In genomic region chr22:45608763-45609180, GRCh38 we compare ENCODE assay signal across 9 cellular contexts.
DNase-seq lines count a peak whose midpoint lies in the region; ATAC-seq and TF ChIP-seq lines count a peak whose summit lies in the region.
"Had no signal": no experiment of that assay in that cellular context is flagged by ENCODE, and none has a peak within 500 bp of the region (broad histone marks: within the 10 kb centered on the region; RNA-seq: fewer than 3 reads in every experiment).

No MANE protein-coding gene starts in this region.

- H3K9me3 ChIP-seq in CD4-positive, CD25-positive, alpha-beta regulatory T cell (ENCODE audit: control insufficient read depth in 2 of 2, low read length in 2 of 2), result no peaks in the 10 kb centered on the region

- no peaks in the 10 kb centered on the region for H3K36me3 ChIP-seq in CD4-positive, CD25-positive, alpha-beta regulatory T cell (ENCODE audit: control insufficient read depth, insufficient read depth, low read length)

- H3K27ac ChIP-seq in CD4-positive, CD25-positive, alpha-beta regulatory T cell (ENCODE audit: insufficient read depth, low read length, poor library complexity, severe bottlenecking), result no peak overlapping the region

- H3K27me3 Mint-ChIP-seq in CD4-positive, CD25-positive, alpha-beta regulatory T cell, result peaks cover 11% of the 10 kb centered on the region
- no peaks in the 10 kb centered on the region for H3K27me3 Mint-ChIP-seq in activated T-helper 1 cell treated with anti-CD3 and anti-CD28 coated beads, Interleukin-12 subunit alpha, Interleukin-12 subunit beta, Interleukin-2, Interleukin-4 antibody, amounts not matched to agents 30 ng/mL and 10 ng/mL and 1 ng/mL, durations not matched to agents 14 hours and 24 hours and 36 hours (ENCODE audit: insufficient read depth)
- H3K27me3 Mint-ChIP-seq: activated naive CD8-positive, alpha-beta T cell had no signal

- no peaks in the 10 kb centered on the region for H3K27me3 ChIP-seq in CD4-positive, CD25-positive, alpha-beta regulatory T cell (ENCODE audit: control insufficient read depth, insufficient read depth, low read length)

- intact Hi-C loops in activated T-helper 1 cell treated with anti-CD3 and anti-CD28 coated beads, Interleukin-12 subunit alpha, Interleukin-12 subunit beta, Interleukin-2, Interleukin-4 antibody, amounts not matched to agents 30 ng/mL and 10 ng/mL and 1 ng/mL, durations not matched to agents 14 hours and 24 hours and 36 hours (cut with micrococcal nuclease), result no loop called here
- intact Hi-C loops in Right ventricle myocardium superior (cut with DNase I), result no loop called here

- peak overlapping the region in 1 of 4 donors; percentile 76 for H3K4me3 Mint-ChIP-seq in CD4-positive, CD25-positive, alpha-beta regulatory T cell
- no peak overlapping the region for H3K4me3 Mint-ChIP-seq in activated T-helper 1 cell treated with anti-CD3 and anti-CD28 coated beads, Interleukin-12 subunit alpha, Interleukin-12 subunit beta, Interleukin-2, Interleukin-4 antibody, amounts not matched to agents 30 ng/mL and 10 ng/mL and 1 ng/mL, durations not matched to agents 14 hours and 24 hours and 36 hours
- H3K4me3 Mint-ChIP-seq: activated naive CD8-positive, alpha-beta T cell had no signal

- H3K36me3 Mint-ChIP-seq in CD4-positive, CD25-positive, alpha-beta regulatory T cell, result no peaks in the 10 kb centered on the region
- no peaks in the 10 kb centered on the region for H3K36me3 Mint-ChIP-seq in activated T-helper 1 cell treated with anti-CD3 and anti-CD28 coated beads, Interleukin-12 subunit alpha, Interleukin-12 subunit beta, Interleukin-2, Interleukin-4 antibody, amounts not matched to agents 30 ng/mL and 10 ng/mL and 1 ng/mL, durations not matched to agents 14 hours and 24 hours and 36 hours (ENCODE audit: low read depth)
- H3K36me3 Mint-ChIP-seq: activated naive CD8-positive, alpha-beta T cell had no signal

- peaks cover 0 to 9% (median 5%) of the 10 kb centered on the region in 4 donors for H3K4me1 Mint-ChIP-seq in CD4-positive, CD25-positive, alpha-beta regulatory T cell
- H3K4me1 Mint-ChIP-seq in activated T-helper 1 cell treated with anti-CD3 and anti-CD28 coated beads, Interleukin-12 subunit alpha, Interleukin-12 subunit beta, Interleukin-2, Interleukin-4 antibody, amounts not matched to agents 30 ng/mL and 10 ng/mL and 1 ng/mL, durations not matched to agents 14 hours and 24 hours and 36 hours (ENCODE audit: low read depth), result peaks cover 7% of the 10 kb centered on the region

- H3K9me3 Mint-ChIP-seq in CD4-positive, CD25-positive, alpha-beta regulatory T cell, result no peaks in the 10 kb centered on the region
- H3K9me3 Mint-ChIP-seq in activated T-helper 1 cell treated with anti-CD3 and anti-CD28 coated beads, Interleukin-12 subunit alpha, Interleukin-12 subunit beta, Interleukin-2, Interleukin-4 antibody, amounts not matched to agents 30 ng/mL and 10 ng/mL and 1 ng/mL, durations not matched to agents 14 hours and 24 hours and 36 hours, result no peaks in the 10 kb centered on the region

- no peak for TF ChIP-seq CTCF in GM10266 (IDR thresholded peaks at IDR 0.05; ENCODE audit: control insufficient read depth, insufficient read depth, low read depth, missing control alignments)

- peak in 2 of 3 donors; percentile 1 to 39 for DNase-seq in CD4-positive, CD25-positive, alpha-beta regulatory T cell
- DNase-seq in Kasumi-1 (lab: John Stamatoyannopoulos, UW) (peak; percentile 76 to 82), kidney glomerular epithelial cell (lab: John Stamatoyannopoulos, UW) (peak; percentile 55), GM10266 (ENCODE audit: extremely low spot score) (no peak), Right ventricle myocardium superior (no peak)
- no peak for DNase-seq in activated T-helper 1 cell treated with anti-CD3 and anti-CD28 coated beads, Interleukin-12 subunit alpha, Interleukin-12 subunit beta, Interleukin-2, Interleukin-4 antibody, amounts not matched to agents 30 ng/mL and 10 ng/mL and 1 ng/mL, durations not matched to agents 14 hours and 24 hours and 36 hours (ENCODE audit: low spot score)
- DNase-seq in activated effector memory CD4-positive, alpha-beta T cell treated with Interleukin-2 at 50 U/mL for 16 hours, result no peak

- H3K4me3 ChIP-seq in CD4-positive, CD25-positive, alpha-beta regulatory T cell (ENCODE audit: low read depth, low read length), result no peak overlapping the region

- peak in 1 of 2 donors; percentile 68 for ATAC-seq in CD4-positive, CD25-positive, alpha-beta regulatory T cell (ENCODE audit: low read depth in 2 of 2)
- ATAC-seq in GM19467 (IDR thresholded peaks at IDR 0.05; ENCODE audit: unreplicated experiment) (no peak), Right ventricle myocardium superior (ENCODE audit: poor library complexity) (no peak)

- H3K4me1 ChIP-seq in CD4-positive, CD25-positive, alpha-beta regulatory T cell (ENCODE audit: control insufficient read depth, insufficient read depth, low read length, poor library complexity, severe bottlenecking), result no peaks in the 10 kb centered on the region

- H3K27ac Mint-ChIP-seq in CD4-positive, CD25-positive, alpha-beta regulatory T cell, result peak overlapping the region in 2 of 3 donors; percentile 79 to 87
- peak overlapping the region; percentile 42 for H3K27ac Mint-ChIP-seq in activated T-helper 1 cell treated with anti-CD3 and anti-CD28 coated beads, Interleukin-12 subunit alpha, Interleukin-12 subunit beta, Interleukin-2, Interleukin-4 antibody, amounts not matched to agents 30 ng/mL and 10 ng/mL and 1 ng/mL, durations not matched to agents 14 hours and 24 hours and 36 hours
- H3K27ac Mint-ChIP-seq: activated naive CD8-positive, alpha-beta T cell had no signal

Comparison
In these comparisons a context has a peak if more than half of its experiments do, and no peak if none do; other contexts are left out.
1. DNase-seq: peak in CD4-positive, CD25-positive, alpha-beta regulatory T cell (2 of 3), Kasumi-1 (2 of 2) and kidney glomerular epithelial cell (single experiment); none in activated T-helper 1 cell treated with anti-CD3 and anti-CD28 coated beads, Interleukin-12 subunit alpha, Interleukin-12 subunit beta, Interleukin-2, Interleukin-4 antibody, amounts not matched to agents 30 ng/mL and 10 ng/mL and 1 ng/mL, durations not matched to agents 14 hours and 24 hours and 36 hours (single experiment), activated effector memory CD4-positive, alpha-beta T cell treated with Interleukin-2 at 50 U/mL for 16 hours (single experiment), GM10266 (single experiment) and Right ventricle myocardium superior (single experiment).